In genomic region chr1:116231752-116232151, GRCh38 we compare ENCODE assay signal across 30 cellular contexts.
DNase-seq lines count a peak whose midpoint lies in the region; ATAC-seq, FAIRE-seq and TF ChIP-seq lines count a peak whose summit lies in the region.
"Had no signal": no experiment of that assay in that cellular context is flagged by ENCODE, and none has a peak within 500 bp of the region (broad histone marks: within the 10 kb centered on the region; RNA-seq: fewer than 3 reads in every experiment).

No MANE protein-coding gene starts in this region.

- no peaks in the 10 kb centered on the region for H3K36me3 ChIP-seq in BLaER1
- H3K36me3 ChIP-seq in parathyroid adenoma (ENCODE audit: control insufficient read depth, insufficient read depth, low read length), result no peaks in the 10 kb centered on the region
- H3K36me3 ChIP-seq: SJCRH30 had no signal

- H3K4me3 Mint-ChIP-seq in T-helper 17 cell, result no peak overlapping the region
- no peak overlapping the region for H3K4me3 Mint-ChIP-seq in stimulated activated memory B cell treated with anti-CD40 and anti-IgM and Interleukin-4, amounts not matched to agents 10 μg/mL and 1 μg/mL and 100 μg/mL, for 72 hours
- H3K4me3 Mint-ChIP-seq: CD8-positive, alpha-beta T cell had no signal

- no peak overlapping the region for H3K4me3 ChIP-seq in BLaER1
- no peak overlapping the region for H3K4me3 ChIP-seq in parathyroid adenoma (ENCODE audit: low read depth, low read length)
- H3K4me3 ChIP-seq: SJCRH30 had no signal

- no peaks in the 10 kb centered on the region for H3K27me3 Mint-ChIP-seq in T-helper 17 cell
- H3K27me3 Mint-ChIP-seq in stimulated activated memory B cell treated with anti-CD40 and anti-IgM and Interleukin-4, amounts not matched to agents 10 μg/mL and 1 μg/mL and 100 μg/mL, for 72 hours, result peaks cover 7% of the 10 kb centered on the region

- DNase-seq in T-helper 17 cell, result no peak
- DNase-seq in stimulated activated CD4-positive, alpha-beta T cell treated with anti-CD3 and anti-CD28 coated beads, Interleukin-12 subunit alpha, Interleukin-12 subunit beta, amount 100 ng/mL, for 4 hours, result no peak
- DNase-seq in NCI-H146 (lab: John Stamatoyannopoulos, UW), result no peak
- DNase-seq: C1 segment of cervical spinal cord; Caco-2; CD8-positive, alpha-beta T cell; DMS79; GF-D8; HCEC 1CT; IMR-90; KG1; NCI-H1048; NCI-H1417; NCI-H1694 treated with DMSO at 0.1 percent for 48 hours; NCI-H2081 treated with DMSO at 0.1 percent for 48 hours; NCI-H2171 treated with DMSO at 0.1 percent for 48 hours; NCI-H345; NCI-H524; NCI-H774; PC-3; SJCRH30 had no signal

- H3K27me3 ChIP-seq in BLaER1, result no peaks in the 10 kb centered on the region
- no peaks in the 10 kb centered on the region for H3K27me3 ChIP-seq in parathyroid adenoma (ENCODE audit: control insufficient read depth, insufficient read depth, low read length)

- peak; percentile 24 for FAIRE-seq in islet of Langerhans (lab: Jason Lieb, UNC)
- FAIRE-seq: GM12891, GM19239, H1 had no signal

- H4K20me1 ChIP-seq in BLaER1, result no peaks in the 10 kb centered on the region

- H3K9me3 ChIP-seq in BLaER1 (no peaks in the 10 kb centered on the region), T-helper 17 cell (ENCODE audit: control insufficient read depth, low read length, poor library complexity, severe bottlenecking) (no peaks in the 10 kb centered on the region), parathyroid adenoma (ENCODE audit: control insufficient read depth, low read length) (no peaks in the 10 kb centered on the region)
- H3K9me3 ChIP-seq: Caco-2, SJCRH30 had no signal

- TF ChIP-seq CTCF in parathyroid adenoma (IDR thresholded peaks at IDR 0.05), result no peak

- no peaks in the 10 kb centered on the region for H3K79me2 ChIP-seq in parathyroid adenoma

- no peak overlapping the region for H3K9ac ChIP-seq in BLaER1
- no peak overlapping the region for H3K9ac ChIP-seq in parathyroid adenoma

- H3K27ac Mint-ChIP-seq in T-helper 17 cell, result peak overlapping the region; percentile 87
- H3K27ac Mint-ChIP-seq in stimulated activated memory B cell treated with anti-CD40 and anti-IgM and Interleukin-4, amounts not matched to agents 10 μg/mL and 1 μg/mL and 100 μg/mL, for 72 hours, result no peak overlapping the region
- H3K27ac Mint-ChIP-seq: CD8-positive, alpha-beta T cell had no signal

- ATAC-seq in T-helper 17 cell (no peak), GM18517 (IDR thresholded peaks at IDR 0.05; ENCODE audit: unreplicated experiment) (no peak)
- ATAC-seq in stimulated activated memory B cell treated with anti-CD40 and anti-IgM and Interleukin-4, amounts not matched to agents 10 μg/mL and 1 μg/mL and 100 μg/mL, for 72 hours, result no peak
- ATAC-seq: CD8-positive, alpha-beta T cell; PC-3; SK-N-SH treated with all-trans-retinoic acid at 6 μM for 48 hours had no signal

- H3K4me1 ChIP-seq in BLaER1, result peaks cover 30% of the 10 kb centered on the region
- peaks cover 20% of the 10 kb centered on the region for H3K4me1 ChIP-seq in parathyroid adenoma
- H3K4me1 ChIP-seq: Caco-2, SJCRH30 had no signal

- peaks cover 17% of the 10 kb centered on the region for H3K4me1 Mint-ChIP-seq in T-helper 17 cell
- H3K4me1 Mint-ChIP-seq in stimulated activated memory B cell treated with anti-CD40 and anti-IgM and Interleukin-4, amounts not matched to agents 10 μg/mL and 1 μg/mL and 100 μg/mL, for 72 hours, result peaks cover 26% of the 10 kb centered on the region

- H2AFZ ChIP-seq in parathyroid adenoma, result peak overlapping the region; percentile 17

- H3K27ac ChIP-seq in BLaER1 (no peak overlapping the region), parathyroid adenoma (peak overlapping the region; percentile 16)
- H3K27ac ChIP-seq: SJCRH30 had no signal

- no peaks in the 10 kb centered on the region for H3K36me3 Mint-ChIP-seq in T-helper 17 cell (ENCODE audit: low read depth)
- H3K36me3 Mint-ChIP-seq in stimulated activated memory B cell treated with anti-CD40 and anti-IgM and Interleukin-4, amounts not matched to agents 10 μg/mL and 1 μg/mL and 100 μg/mL, for 72 hours, result no peaks in the 10 kb centered on the region
- H3K36me3 Mint-ChIP-seq: CD8-positive, alpha-beta T cell had no signal

- H3K4me2 ChIP-seq in BLaER1 (0 out of 2 replicates have a peak overlapping the region, but pooled peaks have one; percentile 53), parathyroid adenoma (ENCODE audit: low read length) (no peak overlapping the region)

- H3K9me3 Mint-ChIP-seq in stimulated activated memory B cell treated with anti-CD40 and anti-IgM and Interleukin-4, amounts not matched to agents 10 μg/mL and 1 μg/mL and 100 μg/mL, for 72 hours, result no peaks in the 10 kb centered on the region
- H3K9me3 Mint-ChIP-seq: CD8-positive, alpha-beta T cell had no signal
